In the genomic region with DNA sequence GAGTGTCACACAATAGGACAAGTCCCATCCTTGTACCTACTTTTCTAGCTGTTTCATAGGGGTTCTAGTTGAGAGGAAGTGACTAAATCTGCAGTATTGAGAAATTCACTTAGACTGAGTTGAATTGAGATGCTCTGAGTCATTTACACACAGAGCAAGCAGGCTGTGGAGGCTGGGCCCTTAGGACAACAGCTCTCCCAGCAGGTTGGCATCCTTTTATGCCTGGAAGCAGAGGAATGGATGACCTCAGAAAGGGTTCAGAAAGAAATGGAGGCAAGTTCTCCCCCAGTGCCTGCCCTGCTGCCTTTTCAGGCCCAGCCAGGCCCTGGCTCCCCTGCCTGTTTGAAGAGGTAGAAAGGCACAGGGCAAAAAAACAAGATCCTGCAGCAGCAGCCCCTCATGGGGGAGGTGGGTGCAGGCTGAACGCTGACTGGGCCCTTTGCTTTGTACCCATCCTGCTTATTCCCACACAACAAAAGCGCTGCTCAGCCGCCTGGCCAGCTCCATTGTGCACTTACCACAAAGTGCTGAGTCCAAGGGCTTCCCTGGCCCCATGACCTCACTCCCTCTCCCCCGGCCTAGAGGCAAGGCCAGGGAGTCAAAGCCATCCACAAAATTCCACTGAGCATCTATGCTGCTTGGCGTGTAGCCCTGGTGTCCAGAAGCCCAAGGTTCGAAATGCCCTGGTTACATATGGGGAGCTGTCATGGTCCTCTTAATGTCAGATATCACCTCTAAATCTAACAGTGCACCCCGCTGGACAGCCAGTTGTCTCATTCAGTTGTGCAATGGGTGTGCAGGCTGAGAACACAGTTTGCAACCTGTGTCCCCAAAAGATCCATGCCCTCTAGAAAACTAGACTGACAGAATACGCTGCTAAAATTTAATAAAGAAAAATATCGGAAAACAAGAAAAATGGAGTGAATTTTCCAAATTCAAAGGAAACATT, we compare ENCODE assay signal across 8 cellular contexts. TPM values are rescaled to one million over a fixed set of nuclear protein-coding genes. Genes with fewer than 3 reads are reported as not detected.
DNase-seq lines count a peak whose midpoint lies in the region; ATAC-seq and TF ChIP-seq lines count a peak whose summit lies in the region.

No MANE protein-coding gene starts in this region.

- 89 to 91% methylated on average over 9 of the region's 9 CpGs for WGBS in heart right ventricle, 2 donors
- 81 to 98% methylated on average over 3 to 5 of the region's 9 CpGs for WGBS in esophagus squamous epithelium, 2 donors

- no peak for DNase-seq in heart right ventricle
- DNase-seq in cardiac septum (ENCODE audit: low spot score), result no peak
- DNase-seq in SJSA1 (ENCODE audit: low read depth in 1 of 2, low spot score in 2 of 2), result peak; percentile 78 to 85
- no peak for DNase-seq in esophagus squamous epithelium (lab: John Stamatoyannopoulos, UW)
- peak; percentile 95 for DNase-seq in osteoblast (ENCODE audit: insufficient read length, low spot score, missing footprints)
- DNase-seq in NCI-H1436 (lab: John Stamatoyannopoulos, UW), result no peak
- DNase-seq in GM13976 (ENCODE audit: low spot score), result no peak

- peak overlapping the region; percentile 64 for H2AFZ ChIP-seq in osteoblast (ENCODE audit: low read length)

- no peaks in the 10 kb centered on the region for H4K20me1 ChIP-seq in osteoblast (ENCODE audit: insufficient read depth, low read length)

- H3K27me3 ChIP-seq in heart right ventricle, result no peaks in the 10 kb centered on the region
- no peaks in the 10 kb centered on the region for H3K27me3 ChIP-seq in SJSA1 (replicated peaks)
- no peaks in the 10 kb centered on the region for H3K27me3 ChIP-seq in esophagus squamous epithelium
- H3K27me3 ChIP-seq in osteoblast (ENCODE audit: insufficient read depth, low read length), result no peaks in the 10 kb centered on the region

- H3K79me2 ChIP-seq in osteoblast (ENCODE audit: insufficient read depth, low read length), result no peaks in the 10 kb centered on the region

- H3K4me3 ChIP-seq in heart right ventricle, result no peak overlapping the region
- no peak overlapping the region for H3K4me3 ChIP-seq in SJSA1
- H3K4me3 ChIP-seq in esophagus squamous epithelium, result no peak overlapping the region
- no peak overlapping the region for H3K4me3 ChIP-seq in osteoblast (ENCODE audit: insufficient read depth, low read length)

- intact Hi-C loops in heart right ventricle (cut with DNase I), result no loop called here
- intact Hi-C loops in cardiac septum (cut with DNase I), result no loop called here
- intact Hi-C loops in esophagus squamous epithelium (cut with DNase I), result no loop called here

- H3K9me3 ChIP-seq in heart right ventricle, result no peaks in the 10 kb centered on the region
- no peaks in the 10 kb centered on the region; the same call in 1 of the 2 replicates for H3K9me3 ChIP-seq in SJSA1 (replicated peaks)
- H3K9me3 ChIP-seq in esophagus squamous epithelium, result no peaks in the 10 kb centered on the region
- no peaks in the 10 kb centered on the region for H3K9me3 ChIP-seq in osteoblast (ENCODE audit: low read depth, low read length)

- TF ChIP-seq POLR2A in esophagus squamous epithelium (IDR thresholded peaks at IDR 0.05), result no peak

- H3K36me3 ChIP-seq in heart right ventricle, result no peaks in the 10 kb centered on the region
- no peaks in the 10 kb centered on the region for H3K36me3 ChIP-seq in SJSA1
- H3K36me3 ChIP-seq in esophagus squamous epithelium, result no peaks in the 10 kb centered on the region
- no peaks in the 10 kb centered on the region for H3K36me3 ChIP-seq in osteoblast (ENCODE audit: insufficient read depth, low read length)

- H3K4me2 ChIP-seq in osteoblast (ENCODE audit: insufficient read depth, low read length), result peak overlapping the region; percentile 42

- no peak for TF ChIP-seq CTCF in heart right ventricle (IDR thresholded peaks at IDR 0.05)
- no peak for TF ChIP-seq CTCF in esophagus squamous epithelium (IDR thresholded peaks at IDR 0.05)
- TF ChIP-seq CTCF in osteoblast (IDR thresholded peaks at IDR 0.05; ENCODE audit: extremely low read depth, low read depth, low read length), result no peak
- no peak for TF ChIP-seq CTCF in GM13976 (IDR thresholded peaks at IDR 0.05; ENCODE audit: borderline replicate concordance, control extremely low read depth, extremely low read depth, insufficient read depth, missing control alignments)

- in situ Hi-C loops in GM13976 (cut with MboI; ENCODE audit: low sequenced_read_pairs, unreplicated experiment), result no loop called here

- ATAC-seq in heart right ventricle (peak in 7 of 8 donors; percentile 17 to 92 (median 49)), GM21737 (IDR thresholded peaks at IDR 0.05; ENCODE audit: unreplicated experiment) (no peak)

- H3K4me1 ChIP-seq in heart right ventricle (peaks cover 0 to 31% (median 0%) of the 10 kb centered on the region in 9 donors), SJSA1 (replicated peaks) (peaks cover 19% of the 10 kb centered on the region), esophagus squamous epithelium (peaks cover 3 to 13% (median 5%) of the 10 kb centered on the region in 3 donors), osteoblast (ENCODE audit: insufficient read depth, low read length) (peaks cover 43% of the 10 kb centered on the region)

- H3K27ac ChIP-seq in heart right ventricle, result peak overlapping the region in 1 of 10 donors; percentile 29
- H3K27ac ChIP-seq in SJSA1, result peak overlapping the region; percentile 56
- H3K27ac ChIP-seq in esophagus squamous epithelium, result peak overlapping the region in 3 of 4 donors; percentile 7 to 42 (median 25)
- peak overlapping the region; percentile 46 for H3K27ac ChIP-seq in osteoblast (ENCODE audit: low read depth, low read length)

RNA-seq across cellular contexts. Expression of gene CRYBA1, which starts 5.4 kb away (rescaled TPM):
- total RNA-seq in heart right ventricle (not detected), cardiac septum (not detected), esophagus squamous epithelium (not detected), osteoblast (not detected in 2 replicates)
- polyA plus RNA-seq in heart right ventricle, result not detected
- total RNA-seq in SJSA1 (2014; rRNA removed; shearing (Covaris generic)), result not detected in 2 replicates

RNA-seq across cellular contexts. Expression of gene NUFIP2, which starts 52.7 kb away (rescaled TPM):
- 10 to 100 TPM; 32.1 to 58.3 (median 39.6) TPM for total RNA-seq in heart right ventricle
- 10 to 100 TPM in 1 of 2 donors, 1 to 10 TPM in 1; 7.1 to 11.5 TPM for polyA plus RNA-seq in heart right ventricle
- total RNA-seq in cardiac septum, result 39.2 TPM
- total RNA-seq in SJSA1 (2014; rRNA removed; shearing (Covaris generic)), result 28.8 and 36.2 TPM in 2 replicates
- total RNA-seq in esophagus squamous epithelium, result 10 to 100 TPM; 20.5 to 33.0 (median 28.4) TPM
- 51.6 and 56.8 TPM in 2 replicates for total RNA-seq in osteoblast

Comparison
In these comparisons a context has a peak if more than half of its experiments do, and no peak if none do; other contexts are left out.
1. DNase-seq: peak in SJSA1 (2 of 2) and osteoblast (single experiment); none in heart right ventricle (0 of 2), cardiac septum (single experiment), esophagus squamous epithelium (single experiment), NCI-H1436 (single experiment) and GM13976 (single experiment).